In the genomic region with DNA sequence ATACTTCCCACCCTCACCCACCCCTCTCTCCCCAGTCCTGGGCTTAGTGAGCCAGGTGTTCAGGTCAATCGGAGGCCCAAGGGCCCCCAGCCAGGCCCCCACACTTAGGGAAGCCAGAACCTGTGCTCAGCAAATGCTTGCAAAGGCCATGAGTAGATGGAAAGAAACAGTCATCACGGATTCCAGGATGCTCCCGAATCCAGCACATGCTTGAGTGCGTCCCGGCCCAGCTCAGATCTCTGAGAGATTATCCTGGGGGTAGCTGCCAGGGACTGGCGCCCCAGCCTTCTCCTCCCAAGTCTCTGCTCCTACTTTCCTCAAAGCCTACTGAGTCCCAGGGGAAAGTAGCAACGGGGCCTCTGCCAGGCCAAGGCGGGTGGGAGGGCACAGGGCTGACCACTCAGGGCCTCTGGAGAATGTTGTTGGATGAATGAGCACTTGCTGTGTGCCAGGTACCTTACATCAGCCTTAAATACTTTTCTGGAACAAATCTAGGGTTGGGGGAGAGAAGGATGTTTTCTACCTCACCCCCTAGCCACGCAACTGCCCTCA, we compare ENCODE assay signal across 15 cellular contexts.
"Had no signal": no experiment of that assay in that cellular context is flagged by ENCODE, and none has a peak within 500 bp of the region (broad histone marks: within the 10 kb centered on the region; RNA-seq: fewer than 3 reads in every experiment).

No MANE protein-coding gene starts in this region.

- H3K27ac Mint-ChIP-seq: activated T-helper 2 cell treated with anti-CD3 and anti-CD28 coated beads, Interferon-gamma antibody, Interleukin-2, Interleukin-4, amounts not matched to agents 10 μg/mL and 5 μg/mL and 100 μg/mL, durations not matched to agents 14 hours and 24 hours and 36 hours; memory B cell; nephron progenitor cell had no signal

- H3K9me3 ChIP-seq: colonic mucosa, right lobe of liver, stomach, testis had no signal

- H3K4me1 ChIP-seq: colonic mucosa, right lobe of liver, stomach had no signal

- ATAC-seq: activated CD4-positive, CD25-positive, alpha-beta regulatory T cell treated with anti-CD3 and anti-CD28 coated beads, Interleukin-2, amount 50 U/mL, for 24 hours; left ventricle myocardium superior had no signal

- H3K9me3 Mint-ChIP-seq: activated T-helper 2 cell treated with anti-CD3 and anti-CD28 coated beads, Interferon-gamma antibody, Interleukin-2, Interleukin-4, amounts not matched to agents 10 μg/mL and 5 μg/mL and 100 μg/mL, durations not matched to agents 14 hours and 24 hours and 36 hours had no signal

- H3K36me3 ChIP-seq: colonic mucosa, right lobe of liver, stomach had no signal

- H3K4me3 Mint-ChIP-seq: memory B cell had no signal

- DNase-seq: activated CD4-positive, alpha-beta T cell treated with anti-CD3 and anti-CD28 coated beads, Interleukin-2, amount 50 U/mL, for 1 hour; activated naive CD4-positive, alpha-beta T cell treated with anti-CD3 and anti-CD28 coated beads, Interleukin-2, amount 50 U/mL, for 16 hours; colonic mucosa; hippocampal formation; left ventricle myocardium superior; nephron progenitor cell; right lobe of liver; stimulated activated CD4-positive, alpha-beta T cell treated with anti-CD3 and anti-CD28 coated beads, Interleukin-1b, Interleukin-23, amount 100 ng/mL, for 48 hours; stomach; T-helper 1 cell; T1000; testis had no signal

- H3K27ac ChIP-seq: colonic mucosa, right lobe of liver, stomach, testis had no signal

- H3K4me3 ChIP-seq: colonic mucosa, right lobe of liver, stomach, testis had no signal

- H3K27me3 ChIP-seq: colonic mucosa, right lobe of liver, testis had no signal

- H3K36me3 Mint-ChIP-seq: memory B cell had no signal
